1 cellular context compared by ENCODE assay signal in genomic region chr2:180677200-180677599, GRCh38.
TF ChIP-seq lines count a peak whose summit lies in the region.

No MANE protein-coding gene starts in this region.

TF ChIP-seq in HCT116, 20 proteins besides CTCF, POLR2A, EP300 and RAD21 (continued from another document):
- TF ChIP-seq ZBTB33 (IDR thresholded peaks at IDR 0.05; ENCODE audit: extremely low read depth, insufficient replicate concordance, low read length) (no peak), SP1 (IDR thresholded peaks at IDR 0.05; ENCODE audit: low read depth) (no peak), ATF3 (IDR thresholded peaks at IDR 0.05) (no peak), REST (IDR thresholded peaks at IDR 0.05; ENCODE audit: low read depth) (no peak), SRF (IDR thresholded peaks at IDR 0.05; ENCODE audit: low read depth) (no peak), YY1 (IDR thresholded peaks at IDR 0.05; ENCODE audit: extremely low read depth, insufficient replicate concordance, low read depth, low read length) (no peak), EZH2phosphoT487 (IDR thresholded peaks at IDR 0.05; ENCODE audit: borderline replicate concordance) (no peak), ZNF274 (IDR thresholded peaks at IDR 0.05; ENCODE audit: low read depth, low read length) (no peak), EZH2 (IDR thresholded peaks at IDR 0.05) (no peak), ELF1 (IDR thresholded peaks at IDR 0.05; ENCODE audit: borderline replicate concordance, low read depth) (no peak), TCF7L2 (IDR thresholded peaks at IDR 0.05; ENCODE audit: borderline replicate concordance, extremely low read depth, insufficient read depth, insufficient read length) (no peak), ZFX (IDR thresholded peaks at IDR 0.05) (no peak), CEBPB (IDR thresholded peaks at IDR 0.05; ENCODE audit: low read depth) (no peak), JUND (IDR thresholded peaks at IDR 0.05) (no peak)
